8 cellular contexts compared by ENCODE assay signal in the genomic region with DNA sequence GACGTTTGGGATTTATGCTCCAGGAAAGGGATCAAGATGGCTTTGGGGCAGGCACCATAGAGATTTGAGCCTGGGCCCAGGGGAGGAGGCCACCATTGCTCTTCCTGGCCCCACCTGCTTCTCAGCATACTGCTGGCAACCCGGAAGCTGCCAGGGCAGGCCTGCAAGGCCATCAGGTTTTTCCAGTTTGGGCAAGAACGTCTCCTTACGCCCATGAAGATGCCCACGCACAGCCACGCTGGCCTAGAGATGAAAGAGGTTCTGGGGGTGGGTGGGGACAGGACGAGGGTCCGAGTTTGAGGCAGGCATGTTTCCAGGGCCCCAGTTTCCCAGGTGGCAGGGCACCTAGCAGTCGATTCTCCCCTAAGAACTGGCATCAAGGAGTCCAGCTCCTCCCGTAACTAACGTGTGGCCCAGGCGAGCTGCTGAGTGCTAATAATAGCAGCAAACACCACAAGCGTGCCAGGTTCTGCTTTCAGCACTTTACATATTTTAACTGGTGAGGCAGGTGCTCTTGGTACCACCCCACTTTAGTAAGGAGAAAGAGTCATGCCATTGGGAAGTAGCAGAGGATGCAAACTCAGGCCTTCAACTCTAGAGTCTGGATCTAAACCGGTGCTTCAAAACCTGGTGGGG. TPM values are rescaled to one million over a fixed set of nuclear protein-coding genes. Genes with fewer than 3 reads are reported as not detected.
DNase-seq lines count a peak whose midpoint lies in the region; ATAC-seq and TF ChIP-seq lines count a peak whose summit lies in the region.

No MANE protein-coding gene starts in this region.

- no peaks in the 10 kb centered on the region for H3K9me3 ChIP-seq in RWPE2 (ENCODE audit: severe bottlenecking)

- H3K4me3 ChIP-seq in GM06990 (replicated peaks; ENCODE audit: low read depth, low read length), result no peak overlapping the region
- no peak overlapping the region for H3K4me3 ChIP-seq in RWPE2 (ENCODE audit: severe bottlenecking)

- peak; percentile 50 for DNase-seq in GM06990 (ENCODE audit: extremely low read depth, insufficient read length)
- no peak for DNase-seq in RWPE2 (ENCODE audit: low spot score)
- DNase-seq in mucosa of gallbladder (ENCODE audit: low spot score), result peak; percentile 58
- no peak for DNase-seq in amygdala (lab: John Stamatoyannopoulos, UW)
- DNase-seq in HuH-7.5 (ENCODE audit: low spot score), result no peak
- DNase-seq in AG08396 (ENCODE audit: low spot score), result no peak

- TF ChIP-seq CTCF in GM06990 (IDR thresholded peaks at IDR 0.05; ENCODE audit: insufficient read depth, low read length, poor library complexity, severe bottlenecking) (no peak), RWPE2 (IDR thresholded peaks at IDR 0.05; ENCODE audit: poor library complexity, severe bottlenecking) (no peak)

- peaks cover 11% of the 10 kb centered on the region for H3K4me1 ChIP-seq in RWPE2 (ENCODE audit: insufficient read depth, poor library complexity, severe bottlenecking)

- ATAC-seq in HG02678 (IDR thresholded peaks at IDR 0.05; ENCODE audit: unreplicated experiment) (peak; percentile 69), RWPE2 (ENCODE audit: low read depth) (peak; percentile 59), GM18858 (IDR thresholded peaks at IDR 0.05; ENCODE audit: unreplicated experiment) (no peak)

- peaks cover 4% of the 10 kb centered on the region for H3K36me3 ChIP-seq in GM06990 (ENCODE audit: control insufficient read depth, insufficient read depth, low read length)
- no peaks in the 10 kb centered on the region for H3K36me3 ChIP-seq in RWPE2 (ENCODE audit: low read depth)

- H3K27me3 ChIP-seq in GM06990 (replicated peaks; ENCODE audit: control insufficient read depth, insufficient read depth, low read length) (no peaks in the 10 kb centered on the region), RWPE2 (ENCODE audit: insufficient read depth, poor library complexity, severe bottlenecking) (no peaks in the 10 kb centered on the region)

- H3K27ac ChIP-seq in RWPE2 (ENCODE audit: poor library complexity, severe bottlenecking), result peak overlapping the region; percentile 21

RNA-seq across cellular contexts. Expression of a gene that starts 45.8 kb away (rescaled TPM):
- 30.2 TPM for total RNA-seq in mucosa of gallbladder

RNA-seq across cellular contexts. Expression of a gene that starts 55.3 kb away (rescaled TPM):
- total RNA-seq in mucosa of gallbladder, result 73.2 TPM

Comparison
In these comparisons a context has a peak if more than half of its experiments do, and no peak if none do; other contexts are left out.
1. DNase-seq: peak in GM06990 (single experiment) and mucosa of gallbladder (single experiment); none in RWPE2 (single experiment), amygdala (0 of 56), HuH-7.5 (single experiment) and AG08396 (single experiment).